ENCODE assay signal across 8 cellular contexts in the genomic region with DNA sequence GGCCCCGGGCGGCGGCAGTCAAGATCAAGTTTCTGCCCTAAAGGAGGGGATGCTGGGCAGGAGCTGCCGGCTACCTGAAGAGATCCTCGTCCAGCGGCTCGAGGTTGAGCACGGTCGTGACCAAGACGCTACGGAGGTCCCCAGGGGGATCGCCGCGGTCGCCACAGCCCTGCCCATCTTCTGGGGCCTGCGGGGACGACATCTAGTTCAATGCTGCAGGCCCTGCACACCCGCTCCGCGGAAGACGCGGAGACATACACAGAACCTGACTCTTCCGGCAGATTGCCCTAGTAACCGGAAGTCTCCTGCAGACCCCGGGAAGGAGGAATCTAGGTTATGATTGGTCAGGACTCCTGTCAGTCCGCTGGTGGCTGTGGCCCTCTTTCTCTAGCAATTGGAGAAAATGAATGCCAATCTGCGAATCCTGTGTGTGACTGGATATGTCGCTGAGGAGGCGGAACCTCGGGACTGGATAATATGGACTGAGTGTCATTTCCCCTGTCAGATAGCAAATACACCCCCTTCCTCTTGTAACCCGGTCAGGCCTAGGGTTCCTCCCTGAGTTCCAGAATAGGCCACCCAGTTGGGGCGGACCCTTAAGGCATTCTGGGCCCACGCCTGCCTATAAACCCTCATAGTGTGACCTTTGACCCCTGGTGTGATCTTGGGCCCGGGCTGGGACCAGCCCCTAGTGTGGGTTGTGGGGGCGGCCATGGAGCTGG. TPM values are rescaled to one million over a fixed set of nuclear protein-coding genes. Genes with fewer than 3 reads are reported as not detected.
DNase-seq lines count a peak whose midpoint lies in the region; ATAC-seq and TF ChIP-seq lines count a peak whose summit lies in the region.

A gene (minus strand): TSS at position 279 of the 722 bp plus-strand sequence. CDS start 77 bp downstream, at position 202.
A gene (plus strand): TSS at position 501 of the 722 bp plus-strand sequence. CDS start 212 bp downstream, at position 713.

- peak within 1 kb of the TSS; percentile 82 for H3K9ac ChIP-seq in rectal smooth muscle tissue (ENCODE audit: low read length)

- H3K27me3 ChIP-seq in hepatocyte (no peaks in the 10 kb centered on the region), rectal smooth muscle tissue (ENCODE audit: control insufficient read depth, insufficient read depth, low read length) (no peaks in the 10 kb centered on the region), aorta (ENCODE audit: control insufficient read depth in 1 of 2, insufficient read depth in 2 of 2, low read length in 1 of 2) (no peaks in the 10 kb centered on the region)

- no peaks in the 10 kb centered on the region for H3K9me2 ChIP-seq in hepatocyte (replicated peaks; ENCODE audit: insufficient read depth)

- H3K4me3 ChIP-seq in astrocyte of the cerebellum (ENCODE audit: low read depth, low read length), result peak within 1 kb of the TSS; percentile 73
- peak within 1 kb of the TSS; percentile 63 for H3K4me3 ChIP-seq in hepatocyte
- H3K4me3 ChIP-seq in rectal smooth muscle tissue (ENCODE audit: low read length), result peak within 1 kb of the TSS; percentile 96
- H3K4me3 ChIP-seq in aorta (ENCODE audit: low read length in 2 of 2), result peak within 1 kb of the TSS; percentile 77 to 91

- intact Hi-C loops in aorta (cut with DNase I), result loop anchor here in 1 of 2 donors (2.0 kb wide), 1 partner anchor 22 kb away; no protein-coding TSS in a partner anchor

- H4K20me1 ChIP-seq in hepatocyte (ENCODE audit: insufficient read depth, poor library complexity, severe bottlenecking), result no peaks in the 10 kb centered on the region

- TF ChIP-seq POLR2A in GM18505 (IDR thresholded peaks at IDR 0.05; ENCODE audit: borderline replicate concordance, extremely low read depth, insufficient read depth, insufficient read length), result peak; percentile 95

- TF ChIP-seq CTCF in astrocyte of the cerebellum (IDR thresholded peaks at IDR 0.05; ENCODE audit: low read depth, low read length, missing control alignments) (no peak), hepatocyte (IDR thresholded peaks at IDR 0.05; ENCODE audit: poor library complexity) (no peak)

- peak within 1 kb of the TSS; percentile 93 for H3K4me2 ChIP-seq in hepatocyte

- peaks cover 20% of the 10 kb centered on the region for H3K4me1 ChIP-seq in hepatocyte (ENCODE audit: insufficient read depth)
- H3K4me1 ChIP-seq in rectal smooth muscle tissue (ENCODE audit: control insufficient read depth, insufficient read depth, low read length), result peaks cover 20% of the 10 kb centered on the region
- peaks cover 0 to 3% of the 10 kb centered on the region in 2 donors for H3K4me1 ChIP-seq in aorta (ENCODE audit: control insufficient read depth in 1 of 2, insufficient read depth in 2 of 2, low read length in 2 of 2)

- H3K9me3 ChIP-seq in hepatocyte (ENCODE audit: low read depth) (no peaks in the 10 kb centered on the region), aorta (ENCODE audit: control insufficient read depth, low read length) (no peaks in the 10 kb centered on the region)

- in situ Hi-C loops in astrocyte of the cerebellum (cut with HindIII; ENCODE audit: low sequenced_read_pairs), result no loop called here

- H3K79me2 ChIP-seq in hepatocyte, result peaks cover 60% of the 10 kb centered on the region

- peak within 1 kb of the TSS; percentile 84 for H2AFZ ChIP-seq in hepatocyte

- DNase-seq in NCI-H187 (lab: John Stamatoyannopoulos, UW) (peak; percentile 88 to 97), T-helper 2 cell (peak; percentile 51 to 100 (median 85)), astrocyte of the cerebellum (ENCODE audit: low read depth) (peak; percentile 100), hepatocyte (ENCODE audit: low spot score) (peak; percentile 99), aorta (peak; percentile 90 to 96)

- no peaks in the 10 kb centered on the region for H3K36me3 ChIP-seq in hepatocyte (replicated peaks; ENCODE audit: insufficient read depth, low read depth)
- H3K36me3 ChIP-seq in rectal smooth muscle tissue (ENCODE audit: control insufficient read depth, insufficient read depth, low read length), result no peaks in the 10 kb centered on the region
- H3K36me3 ChIP-seq in aorta (ENCODE audit: control insufficient read depth in 1 of 2, insufficient read depth in 2 of 2, low read length in 1 of 2), result no peaks in the 10 kb centered on the region

- WGBS in hepatocyte (ENCODE audit: low lambda C conversion rate, missing lambda C conversion rate), result under 1% methylated on average over 35 of the region's 35 CpGs
- 0% methylated on average over 33 to 35 of the region's 35 CpGs for WGBS in aorta, 2 donors

- H3K27ac ChIP-seq in hepatocyte, result peak within 1 kb of the TSS; percentile 78
- H3K27ac ChIP-seq in rectal smooth muscle tissue (ENCODE audit: low read depth, low read length), result peak within 1 kb of the TSS; percentile 88
- peak within 1 kb of the TSS in 1 of 2 donors; percentile 39 for H3K27ac ChIP-seq in aorta (ENCODE audit: low read depth in 1 of 2, low read length in 2 of 2)

- ATAC-seq in GM18505 (IDR thresholded peaks at IDR 0.05; ENCODE audit: unreplicated experiment) (peak; percentile 85), HG02943 (IDR thresholded peaks at IDR 0.05; ENCODE audit: low read depth, unreplicated experiment) (peak; percentile 97), aorta (ENCODE audit: low FRiP score) (peak; percentile 97)

RNA-seq across cellular contexts. Expression of the first gene that starts in this region (rescaled TPM):
- 26.3 and 40.6 TPM in 2 replicates for total RNA-seq in hepatocyte
- 36.5 and 44.0 TPM in 2 replicates for polyA plus RNA-seq in hepatocyte
- 10 to 100 TPM; 11.2 to 15.8 TPM for total RNA-seq in aorta
- polyA plus RNA-seq in aorta, result 10 to 100 TPM; 24.3 to 32.5 TPM

RNA-seq across cellular contexts. Expression of the second gene that starts in this region (rescaled TPM):
- total RNA-seq in hepatocyte (4.3 and 6.2 TPM in 2 replicates), aorta (1 to 10 TPM; 2.5 to 4.5 TPM)
- polyA plus RNA-seq in hepatocyte (1.3 and 4.1 TPM in 2 replicates), aorta (1 to 10 TPM; 1.5 to 1.7 TPM)
